Comparison of ENCODE assay signal across 30 cellular contexts in genomic region chr13:77250968-77251367, GRCh38.
"Had no signal": no experiment of that assay in that cellular context is flagged by ENCODE, and none has a peak within 500 bp of the region (broad histone marks: within the 10 kb centered on the region; RNA-seq: fewer than 3 reads in every experiment).

No MANE protein-coding gene starts in this region.

- H3K4me3 ChIP-seq: body of pancreas, colonic mucosa, gastrocnemius medialis, heart right ventricle, hepatocyte had no signal

- H3K36me3 ChIP-seq: colonic mucosa had no signal

- H3K79me2 ChIP-seq: hepatocyte had no signal

- H3K27me3 ChIP-seq: body of pancreas, colonic mucosa, foreskin keratinocyte, gastrocnemius medialis, heart right ventricle, hepatocyte had no signal

- H3K9me3 Mint-ChIP-seq: activated CD4-positive, alpha-beta memory T cell treated with anti-CD3 and anti-CD28 coated beads for 36 hours; activated naive CD4-positive, alpha-beta T cell treated with anti-CD3 and anti-CD28 coated beads for 36 hours; activated naive CD8-positive, alpha-beta T cell treated with anti-CD3 and anti-CD28 coated beads, Interleukin-2, amount 10 ng/mL, durations not matched to agents 7 days and 5 days; activated T-helper 1 cell treated with anti-CD3 and anti-CD28 coated beads, Interleukin-12 subunit alpha, Interleukin-12 subunit beta, Interleukin-2, Interleukin-4 antibody, amounts not matched to agents 30 ng/mL and 10 ng/mL and 1 ng/mL, durations not matched to agents 14 hours and 24 hours and 36 hours; endodermal cell had no signal

- H3K27ac Mint-ChIP-seq: activated CD4-positive, alpha-beta memory T cell treated with anti-CD3 and anti-CD28 coated beads for 36 hours; activated CD4-positive, alpha-beta T cell treated with anti-CD3 and anti-CD28 coated beads for 36 hours; activated CD4-positive, alpha-beta T cell treated with anti-CD3 and anti-CD28 coated beads, Interleukin-2, amount 10 ng/mL, durations not matched to agents 24 days and 14 days; activated CD8-positive, alpha-beta memory T cell treated with anti-CD3 and anti-CD28 coated beads, Interleukin-2, amount 10 ng/mL, durations not matched to agents 7 days and 5 days; activated naive CD4-positive, alpha-beta T cell treated with anti-CD3 and anti-CD28 coated beads for 36 hours; activated naive CD8-positive, alpha-beta T cell treated with anti-CD3 and anti-CD28 coated beads, Interleukin-2, amount 10 ng/mL, durations not matched to agents 7 days and 5 days; activated T-helper 1 cell treated with anti-CD3 and anti-CD28 coated beads, Interleukin-12 subunit alpha, Interleukin-12 subunit beta, Interleukin-2, Interleukin-4 antibody, amounts not matched to agents 30 ng/mL and 10 ng/mL and 1 ng/mL, durations not matched to agents 14 hours and 24 hours and 36 hours; activated T-helper 2 cell treated with anti-CD3 and anti-CD28 coated beads, Interferon-gamma antibody, Interleukin-2, Interleukin-4, amounts not matched to agents 10 μg/mL and 5 μg/mL and 100 μg/mL, durations not matched to agents 14 hours and 24 hours and 36 hours; endodermal cell had no signal

- H3K9me3 ChIP-seq: body of pancreas, colonic mucosa, gastrocnemius medialis, heart right ventricle had no signal

- H2AFZ ChIP-seq: hepatocyte had no signal

- DNase-seq: activated CD4-positive, alpha-beta memory T cell treated with anti-CD3 and anti-CD28 coated beads for 36 hours; activated CD4-positive, alpha-beta T cell treated with anti-CD3 and anti-CD28 coated beads for 36 hours; activated CD4-positive, alpha-beta T cell treated with anti-CD3 and anti-CD28 coated beads, Interleukin-2, amount 10 ng/mL, durations not matched to agents 24 days and 14 days; activated CD4-positive, CD25-positive, alpha-beta regulatory T cell; activated CD4-positive, CD25-positive, alpha-beta regulatory T cell treated with anti-CD3 and anti-CD28 coated beads, Interleukin-2, amount 50 U/mL, for 72 hours; activated CD8-positive, alpha-beta memory T cell treated with anti-CD3 and anti-CD28 coated beads, Interleukin-2, amount 10 ng/mL, durations not matched to agents 7 days and 5 days; activated CD8-positive, alpha-beta memory T cell treated with anti-CD3 and anti-CD28 coated beads, Interleukin-2, amount 50 U/mL, for 4 hours; activated CD8-positive, alpha-beta T cell treated with anti-CD3 and anti-CD28 coated beads, Interleukin-2, amount 10 ng/mL, durations not matched to agents 7 days and 5 days; activated effector memory CD4-positive, alpha-beta T cell treated with anti-CD3 and anti-CD28 coated beads, Interleukin-2, amount 50 U/mL, for 16 hours; activated naive CD4-positive, alpha-beta T cell treated with anti-CD3 and anti-CD28 coated beads for 36 hours; activated naive CD8-positive, alpha-beta T cell treated with anti-CD3 and anti-CD28 coated beads, Interleukin-2, amount 10 ng/mL, durations not matched to agents 7 days and 5 days; activated T-cell treated with anti-CD3 and anti-CD28 coated beads, Interleukin-2, amount 50 U/mL, for 1 hour; activated T-cell treated with anti-CD3 and anti-CD28 coated beads, Interleukin-2, amount 50 U/mL, for 48 hours; amniotic stem cell; anterior cingulate cortex; body of pancreas; central memory CD4-positive, alpha-beta T cell; cerebellar nuclear complex; colonic mucosa; effector CD8-positive, alpha-beta T cell; endodermal cell; foreskin keratinocyte; gastrocnemius medialis; heart right ventricle; T-helper 2 cell had no signal

- H3K4me2 ChIP-seq: hepatocyte had no signal

- H3K27me3 Mint-ChIP-seq: activated CD4-positive, alpha-beta memory T cell treated with anti-CD3 and anti-CD28 coated beads for 36 hours; activated CD4-positive, alpha-beta T cell treated with anti-CD3 and anti-CD28 coated beads for 36 hours; activated CD4-positive, alpha-beta T cell treated with anti-CD3 and anti-CD28 coated beads, Interleukin-2, amount 10 ng/mL, durations not matched to agents 24 days and 14 days; activated CD8-positive, alpha-beta memory T cell treated with anti-CD3 and anti-CD28 coated beads, Interleukin-2, amount 10 ng/mL, durations not matched to agents 7 days and 5 days; activated naive CD4-positive, alpha-beta T cell treated with anti-CD3 and anti-CD28 coated beads, Interleukin-2, amount 50 U/mL, for 24 hours; activated naive CD8-positive, alpha-beta T cell treated with anti-CD3 and anti-CD28 coated beads, Interleukin-2, amount 10 ng/mL, durations not matched to agents 7 days and 5 days had no signal

- H3K4me1 Mint-ChIP-seq: endodermal cell had no signal

- H3K4me1 ChIP-seq: body of pancreas, colonic mucosa, foreskin keratinocyte, gastrocnemius medialis, heart right ventricle had no signal

- ATAC-seq: activated CD4-positive, alpha-beta T cell treated with anti-CD3 and anti-CD28 coated beads for 36 hours; activated CD8-positive, alpha-beta memory T cell treated with anti-CD3 and anti-CD28 coated beads, Interleukin-2, amount 10 ng/mL, durations not matched to agents 7 days and 5 days; activated CD8-positive, alpha-beta T cell treated with anti-CD3 and anti-CD28 coated beads, Interleukin-2, amount 10 ng/mL, durations not matched to agents 7 days and 5 days; body of pancreas; esophagus mucosa; foreskin keratinocyte; gastrocnemius medialis; heart right ventricle had no signal

- H3K27ac ChIP-seq: body of pancreas, colonic mucosa, foreskin keratinocyte, gastrocnemius medialis, heart right ventricle, hepatocyte had no signal

- H3K4me3 Mint-ChIP-seq: activated CD4-positive, alpha-beta memory T cell treated with anti-CD3 and anti-CD28 coated beads for 36 hours; activated CD4-positive, alpha-beta T cell treated with anti-CD3 and anti-CD28 coated beads for 36 hours; activated CD4-positive, alpha-beta T cell treated with anti-CD3 and anti-CD28 coated beads, Interleukin-2, amount 10 ng/mL, durations not matched to agents 24 days and 14 days; activated CD8-positive, alpha-beta memory T cell treated with anti-CD3 and anti-CD28 coated beads, Interleukin-2, amount 10 ng/mL, durations not matched to agents 7 days and 5 days; activated CD8-positive, alpha-beta T cell treated with anti-CD3 and anti-CD28 coated beads, Interleukin-2, amount 10 ng/mL, durations not matched to agents 7 days and 5 days; activated naive CD4-positive, alpha-beta T cell treated with anti-CD3 and anti-CD28 coated beads for 36 hours; activated naive CD4-positive, alpha-beta T cell treated with anti-CD3 and anti-CD28 coated beads, Interleukin-2, amount 50 U/mL, for 24 hours; activated naive CD8-positive, alpha-beta T cell treated with anti-CD3 and anti-CD28 coated beads, Interleukin-2, amount 10 ng/mL, durations not matched to agents 7 days and 5 days; activated T-helper 1 cell treated with anti-CD3 and anti-CD28 coated beads, Interleukin-12 subunit alpha, Interleukin-12 subunit beta, Interleukin-2, Interleukin-4 antibody, amounts not matched to agents 30 ng/mL and 10 ng/mL and 1 ng/mL, durations not matched to agents 14 hours and 24 hours and 36 hours; endodermal cell had no signal
